In the genomic region with DNA sequence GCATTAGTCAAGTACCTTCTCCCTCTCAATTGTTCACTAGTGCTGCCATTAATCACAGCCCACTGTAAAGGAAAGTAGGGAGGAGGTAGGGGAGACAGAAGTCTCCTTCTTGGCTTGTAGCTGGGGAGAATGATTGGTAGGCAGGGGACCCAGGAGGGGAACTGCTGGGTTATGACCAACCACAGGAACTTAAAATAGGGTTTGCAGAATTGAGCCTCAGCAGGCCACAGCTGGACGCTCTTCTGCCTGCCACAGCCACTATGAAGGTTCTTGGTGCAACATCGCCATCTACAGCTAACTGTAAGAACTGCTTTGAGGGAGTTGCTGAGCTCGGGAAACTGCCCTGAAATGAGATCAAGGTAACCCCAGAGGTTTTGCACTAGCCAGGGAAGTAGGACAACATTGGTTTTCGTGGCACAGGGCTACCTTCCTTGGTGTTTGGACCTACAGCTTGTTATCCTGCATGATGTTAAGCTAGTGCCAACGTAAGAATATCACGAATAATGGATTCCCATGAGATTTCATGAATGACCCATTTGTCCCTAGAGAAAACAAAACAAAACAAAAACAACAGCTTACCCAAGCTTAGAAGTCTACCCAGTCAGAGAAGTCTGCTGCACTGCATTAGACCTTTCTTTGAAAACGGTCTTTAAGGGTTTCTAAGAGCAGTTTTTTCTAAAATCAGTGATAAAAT, we compare ENCODE assay signal across 8 cellular contexts.
DNase-seq lines count a peak whose midpoint lies in the region; ATAC-seq, FAIRE-seq and TF ChIP-seq lines count a peak whose summit lies in the region.

No MANE protein-coding gene starts in this region.

- no peak for TF ChIP-seq POLR2A in GM12892 (IDR thresholded peaks at IDR 0.05; ENCODE audit: low read depth, low read length)
- no peak for TF ChIP-seq POLR2A in esophagus squamous epithelium (IDR thresholded peaks at IDR 0.05)

- H4K20me1 ChIP-seq in MM.1S (ENCODE audit: insufficient read depth, low read length): no peaks in the 10 kb centered on the region
- H4K20me1 ChIP-seq in neural cell (ENCODE audit: insufficient read depth): no peaks in the 10 kb centered on the region

- peak; percentile 96 for TF ChIP-seq RAD21 in neural cell (conservative IDR thresholded peaks at IDR 0.05)

- TF ChIP-seq CTCF in AG09309 (IDR thresholded peaks at IDR 0.05; ENCODE audit: control insufficient read depth, insufficient read depth, low read depth, low read length, missing control alignments): peak; percentile 39
- peak; percentile 91 for TF ChIP-seq CTCF in MM.1S (IDR thresholded peaks at IDR 0.05; ENCODE audit: low read length)
- peak in 4 of 6 experiments; percentile 35 to 46 (median 42) for TF ChIP-seq CTCF in esophagus squamous epithelium (IDR thresholded peaks at IDR 0.05)
- TF ChIP-seq CTCF in neural cell (IDR thresholded peaks at IDR 0.05; ENCODE audit: poor library complexity, severe bottlenecking): peak; percentile 90

- WGBS in esophagus squamous epithelium, 2 donors: 6 to 9% methylated on average over 7 of the region's 7 CpGs

- H3K36me3 ChIP-seq in MM.1S (replicated peaks; ENCODE audit: insufficient read depth, low read length): no peaks in the 10 kb centered on the region
- no peaks in the 10 kb centered on the region for H3K36me3 ChIP-seq in esophagus squamous epithelium
- H3K36me3 ChIP-seq in neural cell (ENCODE audit: insufficient read depth, low read length): no peaks in the 10 kb centered on the region

- H3K4me2 ChIP-seq in MM.1S (ENCODE audit: low read depth, low read length): no peak overlapping the region
- no peak overlapping the region for H3K4me2 ChIP-seq in neural cell (ENCODE audit: low read length)

- H3K9ac ChIP-seq in MM.1S (ENCODE audit: low read length) (no peak overlapping the region), neural cell (ENCODE audit: low read length) (peak overlapping the region; percentile 13)

- H3K4me1 ChIP-seq in MM.1S (ENCODE audit: low read length) (0 out of 2 replicates have a peak, but pooled peaks cover 3% of the 10 kb centered on the region), esophagus squamous epithelium (no peaks in the 10 kb centered on the region)

- H3F3A ChIP-seq in MM.1S (ENCODE audit: insufficient read depth, low read length) (no peaks in the 10 kb centered on the region), neural cell (ENCODE audit: insufficient read depth, low read length, poor library complexity, severe bottlenecking) (no peaks in the 10 kb centered on the region)

- H3K27ac ChIP-seq in MM.1S (ENCODE audit: low read length): no peak overlapping the region
- H3K27ac ChIP-seq in esophagus squamous epithelium: no peak overlapping the region
- peak overlapping the region; percentile 8 for H3K27ac ChIP-seq in neural cell (ENCODE audit: low read length)

- H3K27me3 ChIP-seq in MM.1S (replicated peaks; ENCODE audit: insufficient read depth, low read length): no peaks in the 10 kb centered on the region
- no peaks in the 10 kb centered on the region for H3K27me3 ChIP-seq in esophagus squamous epithelium
- H3K27me3 ChIP-seq in neural cell (ENCODE audit: insufficient read depth, low read depth, low read length): no peaks in the 10 kb centered on the region

- in situ Hi-C loops in SK-MEL-5 (cut with HindIII; ENCODE audit: low pct_unique_long_range_greater_than_20kb, low sequenced_read_pairs): no loop called here

- FAIRE-seq in GM12892 (lab: Jason Lieb, UNC): peak; percentile 84

- H3K9me2 ChIP-seq in MM.1S (replicated peaks; ENCODE audit: insufficient read depth, low read length): no peaks in the 10 kb centered on the region
- no peaks in the 10 kb centered on the region for H3K9me2 ChIP-seq in neural cell (ENCODE audit: insufficient read depth, low read length)

- peak; percentile 17 for TF ChIP-seq EP300 in neural cell (conservative IDR thresholded peaks at IDR 0.05; ENCODE audit: poor library complexity, severe bottlenecking)

- no peaks in the 10 kb centered on the region for H3K9me3 ChIP-seq in MM.1S (replicated peaks; ENCODE audit: insufficient read depth, low read length)
- H3K9me3 ChIP-seq in esophagus squamous epithelium: no peaks in the 10 kb centered on the region
- no peaks in the 10 kb centered on the region for H3K9me3 ChIP-seq in neural cell (ENCODE audit: low read length)

- peak; percentile 98 for ATAC-seq in HG02610 (IDR thresholded peaks at IDR 0.05; ENCODE audit: unreplicated experiment)

- no peak overlapping the region for H3K4me3 ChIP-seq in AG09309 (ENCODE audit: control insufficient read depth, low read depth, low read length)
- no peak overlapping the region for H3K4me3 ChIP-seq in MM.1S (ENCODE audit: low read length)
- no peak overlapping the region for H3K4me3 ChIP-seq in esophagus squamous epithelium
- H3K4me3 ChIP-seq in neural cell (ENCODE audit: low read length): no peak overlapping the region

- intact Hi-C loops in esophagus squamous epithelium (cut with DNase I): no loop called here

- H3K79me2 ChIP-seq in MM.1S (ENCODE audit: low read length) (no peaks in the 10 kb centered on the region), neural cell (replicated peaks; ENCODE audit: insufficient read depth, low read length) (no peaks in the 10 kb centered on the region)

- H2AFZ ChIP-seq in MM.1S (ENCODE audit: low read length) (0 out of 2 replicates have a peak overlapping the region, but pooled peaks have one; percentile 26), neural cell (ENCODE audit: low read depth, low read length) (no peak overlapping the region)

- DNase-seq in AG09309 (ENCODE audit: low read depth) (no peak), GM12892 (ENCODE audit: insufficient read length) (no peak), MM.1S (peak; percentile 84), SK-MEL-5 (ENCODE audit: low read depth, low spot score) (peak; percentile 83), esophagus squamous epithelium (lab: John Stamatoyannopoulos, UW) (no peak)
- DNase-seq in activated CD4-positive, CD25-positive, alpha-beta regulatory T cell treated with anti-CD3 and anti-CD28 coated beads, Interleukin-2, amount 50 U/mL, for 72 hours: no peak

TF ChIP-seq in neural cell, 6 proteins besides CTCF, POLR2A, EP300 and RAD21:
- TF ChIP-seq, protein P1, sequence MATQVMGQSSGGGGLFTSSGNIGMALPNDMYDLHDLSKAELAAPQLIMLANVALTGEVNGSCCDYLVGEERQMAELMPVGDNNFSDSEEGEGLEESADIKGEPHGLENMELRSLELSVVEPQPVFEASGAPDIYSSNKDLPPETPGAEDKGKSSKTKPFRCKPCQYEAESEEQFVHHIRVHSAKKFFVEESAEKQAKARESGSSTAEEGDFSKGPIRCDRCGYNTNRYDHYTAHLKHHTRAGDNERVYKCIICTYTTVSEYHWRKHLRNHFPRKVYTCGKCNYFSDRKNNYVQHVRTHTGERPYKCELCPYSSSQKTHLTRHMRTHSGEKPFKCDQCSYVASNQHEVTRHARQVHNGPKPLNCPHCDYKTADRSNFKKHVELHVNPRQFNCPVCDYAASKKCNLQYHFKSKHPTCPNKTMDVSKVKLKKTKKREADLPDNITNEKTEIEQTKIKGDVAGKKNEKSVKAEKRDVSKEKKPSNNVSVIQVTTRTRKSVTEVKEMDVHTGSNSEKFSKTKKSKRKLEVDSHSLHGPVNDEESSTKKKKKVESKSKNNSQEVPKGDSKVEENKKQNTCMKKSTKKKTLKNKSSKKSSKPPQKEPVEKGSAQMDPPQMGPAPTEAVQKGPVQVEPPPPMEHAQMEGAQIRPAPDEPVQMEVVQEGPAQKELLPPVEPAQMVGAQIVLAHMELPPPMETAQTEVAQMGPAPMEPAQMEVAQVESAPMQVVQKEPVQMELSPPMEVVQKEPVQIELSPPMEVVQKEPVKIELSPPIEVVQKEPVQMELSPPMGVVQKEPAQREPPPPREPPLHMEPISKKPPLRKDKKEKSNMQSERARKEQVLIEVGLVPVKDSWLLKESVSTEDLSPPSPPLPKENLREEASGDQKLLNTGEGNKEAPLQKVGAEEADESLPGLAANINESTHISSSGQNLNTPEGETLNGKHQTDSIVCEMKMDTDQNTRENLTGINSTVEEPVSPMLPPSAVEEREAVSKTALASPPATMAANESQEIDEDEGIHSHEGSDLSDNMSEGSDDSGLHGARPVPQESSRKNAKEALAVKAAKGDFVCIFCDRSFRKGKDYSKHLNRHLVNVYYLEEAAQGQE (IDR thresholded peaks at IDR 0.05; ENCODE audit: borderline replicate concordance): no peak
- TF ChIP-seq MXI1 (conservative IDR thresholded peaks at IDR 0.05; ENCODE audit: poor library complexity, severe bottlenecking) (peak; percentile 26), SMC3 (conservative IDR thresholded peaks at IDR 0.05; ENCODE audit: poor library complexity) (peak; percentile 88)
TF ChIP-seq in neural cell: peak in this region for 2.

Comparison
In these comparisons a context has a peak if more than half of its experiments do, and no peak if none do; other contexts are left out.
1. DNase-seq: peak in MM.1S (single experiment) and SK-MEL-5 (single experiment); none in AG09309 (single experiment), GM12892 (single experiment), esophagus squamous epithelium (single experiment) and activated CD4-positive, CD25-positive, alpha-beta regulatory T cell treated with anti-CD3 and anti-CD28 coated beads, Interleukin-2, amount 50 U/mL, for 72 hours (single experiment).
2. CTCF ChIP-seq: peak in every context shown above with its lines; median percentile 91 in MM.1S; 90 in neural cell; 42 in esophagus squamous epithelium; 39 in AG09309.